In genomic region chr12:111446044-111446581, GRCh38 we compare ENCODE assay signal across 8 cellular contexts. TPM values are rescaled to one million over a fixed set of nuclear protein-coding genes. Genes with fewer than 3 reads are reported as not detected.
DNase-seq lines count a peak whose midpoint lies in the region; ATAC-seq, FAIRE-seq and TF ChIP-seq lines count a peak whose summit lies in the region.

No MANE protein-coding gene starts in this region.

- peaks cover 7% of the 10 kb centered on the region for H3K36me3 ChIP-seq in colonic mucosa

- intact Hi-C loops in colonic mucosa (cut with DNase I): no loop called here

- 0 out of 2 replicates have a peak, but pooled peaks have one; percentile 3 for TF ChIP-seq POLR2A in GM12892 (IDR thresholded peaks at IDR 0.05; ENCODE audit: low read depth, low read length)

- H3K9me3 ChIP-seq in colonic mucosa: no peaks in the 10 kb centered on the region

- H3K27me3 ChIP-seq in colonic mucosa: no peaks in the 10 kb centered on the region

- H3K4me1 ChIP-seq in colonic mucosa: peaks cover 44% of the 10 kb centered on the region

- peak overlapping the region; percentile 40 to 66 for H3K9ac ChIP-seq in colonic mucosa (ENCODE audit: low read depth in 2 of 2, low read length in 2 of 2)

- no peak for DNase-seq in GM12892 (ENCODE audit: insufficient read length)
- peak; percentile 87 for DNase-seq in NCI-H2196 (lab: John Stamatoyannopoulos, UW; ENCODE audit: unreplicated experiment)
- peak; percentile 70 for DNase-seq in colonic mucosa
- peak; percentile 97 for DNase-seq in myocyte (ENCODE audit: low read depth)
- no peak for DNase-seq in T1000 (lab: John Stamatoyannopoulos, UW)
- DNase-seq in MV-4-11 (lab: John Stamatoyannopoulos, UW): no peak

- no peak for ATAC-seq in GM21825 (IDR thresholded peaks at IDR 0.05; ENCODE audit: unreplicated experiment)
- no peak for ATAC-seq in GM19455 (IDR thresholded peaks at IDR 0.05; ENCODE audit: unreplicated experiment)

- no peak for FAIRE-seq in GM12892 (lab: Jason Lieb, UNC)

- no peak overlapping the region for H3K4me3 ChIP-seq in colonic mucosa

- TF ChIP-seq CTCF in colonic mucosa (IDR thresholded peaks at IDR 0.05): no peak

- H3K27ac ChIP-seq in colonic mucosa: peak overlapping the region; percentile 53

RNA-seq across cellular contexts. Expression of gene SH2B3, which starts 40.4 kb away (rescaled TPM):
- polyA plus RNA-seq in GM12892 (2012; ENCODE audit: missing spikeins): 15.8 TPM
- total RNA-seq in colonic mucosa (10 to 100 TPM; 26.4 to 40.9 TPM), myocyte (116 and 203 TPM in 2 replicates)
- 35.6 TPM for polyA plus RNA-seq in myocyte (2012)

Comparison
In these comparisons a context has a peak if more than half of its experiments do, and no peak if none do; other contexts are left out.
1. DNase-seq: peak in NCI-H2196 (single experiment), colonic mucosa (single experiment) and myocyte (single experiment); none in GM12892 (single experiment), T1000 (single experiment) and MV-4-11 (single experiment).